8 cellular contexts compared by ENCODE assay signal in the genomic region with DNA sequence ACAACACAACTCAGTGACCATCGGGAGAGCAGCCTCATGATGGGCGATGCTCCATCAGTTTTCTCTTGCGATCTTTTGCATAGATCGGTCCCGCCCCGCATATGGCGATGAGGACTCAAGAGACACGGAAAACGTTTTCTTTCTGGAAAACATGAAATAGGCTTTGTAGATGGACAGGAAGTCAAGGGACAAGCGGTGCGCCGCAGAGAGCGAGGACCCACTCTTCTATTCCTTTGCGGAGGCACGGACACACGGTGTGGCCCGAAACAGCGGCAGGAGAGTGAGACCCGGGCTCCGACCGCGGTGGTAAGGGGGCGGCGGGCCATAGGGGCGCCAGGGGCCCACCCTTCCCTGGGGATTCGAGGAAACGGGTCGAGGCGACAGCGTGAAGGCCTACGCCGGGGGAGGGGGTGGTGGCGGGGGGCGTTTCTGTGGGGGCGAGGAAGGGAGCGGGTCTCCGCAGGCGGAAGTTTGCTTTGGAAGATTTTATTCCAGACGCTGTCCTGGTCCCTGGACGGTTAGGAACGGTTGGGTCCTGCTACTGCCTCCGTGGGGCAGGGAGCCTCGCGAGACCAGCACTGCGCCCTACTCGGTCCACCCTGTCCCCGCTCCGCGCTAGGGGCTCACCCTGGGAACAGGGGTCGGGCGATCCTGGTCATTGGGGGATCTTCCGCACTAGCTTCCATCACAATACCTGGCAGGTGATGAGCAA. TPM values are rescaled to one million over a fixed set of nuclear protein-coding genes. Genes with fewer than 3 reads are reported as not detected.
A peak's percentile ranks its signal among the peaks of the same experiment; 100 is the strongest.
DNase-seq lines count a peak whose midpoint lies in the region; ATAC-seq and TF ChIP-seq lines count a peak whose summit lies in the region.

No MANE protein-coding gene starts in this region.

- DNase-seq in SK-N-DZ (ENCODE audit: low spot score) (peak; percentile 62), NCI-H187 (lab: John Stamatoyannopoulos, UW) (no peak), iPS-NIHi7 (ENCODE audit: extremely low spot score) (no peak)
- peak in 2 of 10 donors; percentile 7 to 9 for DNase-seq in naive thymus-derived CD8-positive, alpha-beta T cell

- no peak for TF ChIP-seq CTCF in DOHH2 (IDR thresholded peaks at IDR 0.05; ENCODE audit: low read depth, low read length, poor library complexity, severe bottlenecking)

- peak overlapping the region; percentile 83 to 98 (median 93) for H3K27ac Mint-ChIP-seq in naive thymus-derived CD8-positive, alpha-beta T cell

- H3K36me3 Mint-ChIP-seq in naive thymus-derived CD8-positive, alpha-beta T cell: peaks cover 0 to 11% (median 0%) of the 10 kb centered on the region in 3 donors

- H3K4me1 ChIP-seq in DOHH2 (ENCODE audit: control insufficient read depth, low read length) (peaks cover 19% of the 10 kb centered on the region), endocrine pancreas (ENCODE audit: control insufficient read depth, insufficient read depth, low read length) (peaks cover 5% of the 10 kb centered on the region)

- ATAC-seq in HG03025 (IDR thresholded peaks at IDR 0.05; ENCODE audit: low FRiP score, unreplicated experiment): peak; percentile 7
- no peak for ATAC-seq in naive thymus-derived CD8-positive, alpha-beta T cell
- no peak for ATAC-seq in GM21423 (IDR thresholded peaks at IDR 0.05; ENCODE audit: unreplicated experiment)

- H3K27me3 ChIP-seq in DOHH2 (ENCODE audit: control insufficient read depth, low read length) (no peaks in the 10 kb centered on the region; the same call in 1 of the 2 replicates), endocrine pancreas (ENCODE audit: control insufficient read depth, insufficient read depth, low read length) (no peaks in the 10 kb centered on the region)

- H3K9me2 ChIP-seq in DOHH2 (replicated peaks; ENCODE audit: control insufficient read depth, low read length): no peaks in the 10 kb centered on the region

- H3F3A ChIP-seq in DOHH2 (ENCODE audit: control insufficient read depth, insufficient read depth): 0 out of 2 replicates have a peak, but pooled peaks cover 4% of the 10 kb centered on the region

- H3K9ac ChIP-seq in endocrine pancreas (ENCODE audit: control insufficient read depth, insufficient read depth, low read length): peak overlapping the region; percentile 78

- H4K20me1 ChIP-seq in DOHH2 (ENCODE audit: control insufficient read depth, insufficient read depth, low read depth, low read length): no peaks in the 10 kb centered on the region

- H3K36me3 ChIP-seq in DOHH2 (ENCODE audit: control insufficient read depth, low read length): no peaks in the 10 kb centered on the region
- no peaks in the 10 kb centered on the region for H3K36me3 ChIP-seq in endocrine pancreas (ENCODE audit: control insufficient read depth, insufficient read depth, low read length)

- H3K9me3 ChIP-seq in DOHH2 (ENCODE audit: control insufficient read depth, insufficient read depth, low read length) (no peaks in the 10 kb centered on the region), endocrine pancreas (ENCODE audit: control insufficient read depth, low read length) (no peaks in the 10 kb centered on the region)

- H3K4me3 ChIP-seq in DOHH2 (ENCODE audit: low read length) (peak overlapping the region; percentile 97), endocrine pancreas (ENCODE audit: control insufficient read depth, insufficient read depth, low read length) (peak overlapping the region; percentile 83)

- peaks cover 0 to 2% (median 0%) of the 10 kb centered on the region in 5 donors for H3K27me3 Mint-ChIP-seq in naive thymus-derived CD8-positive, alpha-beta T cell

- H3K4me2 ChIP-seq in DOHH2 (ENCODE audit: low read length): peak overlapping the region; percentile 92

- no peaks in the 10 kb centered on the region for H3K79me2 ChIP-seq in DOHH2 (ENCODE audit: control insufficient read depth, low read length)

- H3K27ac ChIP-seq in DOHH2 (ENCODE audit: low read depth, low read length): no peak overlapping the region

- POLR2A ChIA-PET in naive thymus-derived CD8-positive, alpha-beta T cell (lab: Charles Lee): interaction anchor here (0.7 to 2.7 kb wide), 2 partner anchors 28 to 174 kb away, joined by 5 to 23 read pairs; partner anchors contain the start of gene MRPL9

- H3K4me3 Mint-ChIP-seq in naive thymus-derived CD8-positive, alpha-beta T cell: peak overlapping the region; percentile 94 to 100 (median 98)

- peaks cover 8 to 36% (median 31%) of the 10 kb centered on the region in 4 donors for H3K4me1 Mint-ChIP-seq in naive thymus-derived CD8-positive, alpha-beta T cell

- no peaks in the 10 kb centered on the region for H3K9me3 Mint-ChIP-seq in naive thymus-derived CD8-positive, alpha-beta T cell

RNA-seq across cellular contexts. Expression of gene TDRKH, which starts 0.8 kb away (rescaled TPM):
- 39.2 and 41.1 TPM in 2 replicates for polyA plus RNA-seq in SK-N-DZ (2014; cell fraction: cytosol; rRNA removed)
- polyA plus RNA-seq in SK-N-DZ (2014; cell fraction: nucleus; rRNA removed): 23.7 and 28.3 TPM in 2 replicates
- 10 to 100 TPM; 20.5 to 23.2 TPM for total RNA-seq in naive thymus-derived CD8-positive, alpha-beta T cell
- 10 to 100 TPM; 14.7 to 15.9 (median 14.9) TPM for polyA plus RNA-seq in naive thymus-derived CD8-positive, alpha-beta T cell

RNA-seq across cellular contexts. Expression of gene LINGO4, which starts 14.1 kb away (rescaled TPM):
- polyA plus RNA-seq in SK-N-DZ (2014; cell fraction: cytosol; rRNA removed): 0.07 and 0.21 TPM in 2 replicates
- polyA plus RNA-seq in SK-N-DZ (2014; cell fraction: nucleus; rRNA removed): not detected in 2 replicates
- not detected for total RNA-seq in naive thymus-derived CD8-positive, alpha-beta T cell
- not detected for polyA plus RNA-seq in naive thymus-derived CD8-positive, alpha-beta T cell

RNA-seq across cellular contexts. Expression of gene MRPL9, which starts 27.8 kb away (rescaled TPM):
- 185 and 229 TPM in 2 replicates for polyA plus RNA-seq in SK-N-DZ (2014; cell fraction: cytosol; rRNA removed)
- polyA plus RNA-seq in SK-N-DZ (2014; cell fraction: nucleus; rRNA removed): 163 and 169 TPM in 2 replicates
- total RNA-seq in naive thymus-derived CD8-positive, alpha-beta T cell: 100 to 1,000 TPM in 1 of 2 experiments, 10 to 100 TPM in 1; 97.9 to 110 TPM
- 100 to 1,000 TPM; 125 to 137 (median 127) TPM for polyA plus RNA-seq in naive thymus-derived CD8-positive, alpha-beta T cell

RNA-seq across cellular contexts. Expression of gene RORC, which starts 40.5 kb away (rescaled TPM):
- 0.44 and 0.96 TPM in 2 replicates for polyA plus RNA-seq in SK-N-DZ (2014; cell fraction: cytosol; rRNA removed)
- polyA plus RNA-seq in SK-N-DZ (2014; cell fraction: nucleus; rRNA removed): 0.79 and 2.0 TPM in 2 replicates
- not detected for total RNA-seq in naive thymus-derived CD8-positive, alpha-beta T cell
- polyA plus RNA-seq in naive thymus-derived CD8-positive, alpha-beta T cell: under 1 TPM in 1 of 3 donors, not detected in 2; 0.06 TPM

RNA-seq across cellular contexts. Expression of gene C2CD4D, which starts 48.5 kb away (rescaled TPM):
- not detected in 2 replicates for polyA plus RNA-seq in SK-N-DZ (2014; cell fraction: cytosol; rRNA removed)
- not detected in 2 replicates for polyA plus RNA-seq in SK-N-DZ (2014; cell fraction: nucleus; rRNA removed)
- total RNA-seq in naive thymus-derived CD8-positive, alpha-beta T cell: under 1 TPM in 1 of 2 experiments, not detected in 1; 0.21 TPM
- under 1 TPM; 0.19 to 0.65 (median 0.26) TPM for polyA plus RNA-seq in naive thymus-derived CD8-positive, alpha-beta T cell
